Comparison of ENCODE assay signal across 31 cellular contexts in genomic region chr4:5019796-5020195, GRCh38. TPM values are rescaled to one million over a fixed set of nuclear protein-coding genes. Genes with fewer than 3 reads are reported as not detected.
DNase-seq lines count a peak whose midpoint lies in the region; TF ChIP-seq lines count a peak whose summit lies in the region.
"Had no signal": no experiment of that assay in that cellular context is flagged by ENCODE, and none has a peak within 500 bp of the region (broad histone marks: within the 10 kb centered on the region; RNA-seq: fewer than 3 reads in every experiment).

No MANE protein-coding gene starts in this region.

- no peaks in the 10 kb centered on the region for H3K9me2 ChIP-seq in SK-N-SH

- H3K36me3 Mint-ChIP-seq in CD14-positive monocyte (no peaks in the 10 kb centered on the region), osteocyte (ENCODE audit: unreplicated experiment) (peaks cover 4% of the 10 kb centered on the region)
- H3K36me3 Mint-ChIP-seq: activated naive CD4-positive, alpha-beta T cell treated with anti-CD3 and anti-CD28 coated beads, Interleukin-2, amount 50 U/mL, for 24 hours; immature natural killer cell; stimulated activated memory B cell treated with anti-CD40 and anti-IgM and Interleukin-4, amounts not matched to agents 10 μg/mL and 1 μg/mL and 100 μg/mL, for 72 hours had no signal

- H3K4me3 Mint-ChIP-seq in CD14-positive monocyte (peak overlapping the region; percentile 68 to 90), osteocyte (ENCODE audit: unreplicated experiment) (peak overlapping the region; percentile 74)
- H3K4me3 Mint-ChIP-seq: activated CD4-positive, alpha-beta T cell treated with anti-CD3 and anti-CD28 coated beads, Interleukin-2, amount 10 ng/mL, durations not matched to agents 24 days and 14 days; activated naive CD4-positive, alpha-beta T cell treated with anti-CD3 and anti-CD28 coated beads, Interleukin-2, amount 50 U/mL, for 24 hours; stimulated activated memory B cell treated with anti-CD40 and anti-IgM and Interleukin-4, amounts not matched to agents 10 μg/mL and 1 μg/mL and 100 μg/mL, for 72 hours; T-helper 2 cell treated with Interferon-gamma antibody and Interleukin-4, amounts not matched to agents 5 μg/mL and 100 μg/mL, for 36 hours had no signal

- WGBS in SK-N-SH (ENCODE audit: low lambda C conversion rate): 73% methylated on average over 6 of the region's 12 CpGs
- 90% methylated on average over 10 of the region's 12 CpGs for WGBS in mammary epithelial cell (ENCODE audit: low coverage, missing lambda C conversion rate)

- TF ChIP-seq EP300 in SK-N-SH (IDR thresholded peaks at IDR 0.05; ENCODE audit: borderline replicate concordance in 1 of 2, low read depth in 1 of 2, low read length in 1 of 2): no peak

- intact Hi-C loops in CD14-positive monocyte (cut with micrococcal nuclease): no loop called here
- intact Hi-C loops in mammary epithelial cell (cut with micrococcal nuclease): no loop called here

- peaks cover 0 to 6% of the 10 kb centered on the region in 2 experiments; a peak in 1 of 4 replicates for H3K4me1 ChIP-seq in SK-N-SH (ENCODE audit: control insufficient read depth in 1 of 2, insufficient read depth in 2 of 2, low read depth in 1 of 2, low read length in 1 of 2)
- H3K4me1 ChIP-seq in iPS-15b (ENCODE audit: control insufficient read depth, insufficient read depth, low read length): no peaks in the 10 kb centered on the region
- peaks cover 4% of the 10 kb centered on the region for H3K4me1 ChIP-seq in mammary epithelial cell (ENCODE audit: insufficient read depth, low read length)
- H3K4me1 ChIP-seq in BE2C: no peaks in the 10 kb centered on the region
- H3K4me1 ChIP-seq: A549 had no signal

- H3K79me2 ChIP-seq in SK-N-SH (ENCODE audit: insufficient read depth) (no peaks in the 10 kb centered on the region), mammary epithelial cell (ENCODE audit: insufficient read depth, low read length) (no peaks in the 10 kb centered on the region)

- H3K27me3 Mint-ChIP-seq in CD14-positive monocyte (ENCODE audit: low read depth in 3 of 3) (peaks cover 0 to 8% (median 7%) of the 10 kb centered on the region in 3 donors), osteocyte (ENCODE audit: unreplicated experiment) (no peaks in the 10 kb centered on the region)

- H3K9me3 ChIP-seq in SK-N-SH (no peaks in the 10 kb centered on the region), iPS-15b (ENCODE audit: control insufficient read depth, insufficient read depth, low read length) (no peaks in the 10 kb centered on the region), mammary epithelial cell (replicated peaks; ENCODE audit: insufficient read depth, low read length) (no peaks in the 10 kb centered on the region), BE2C (no peaks in the 10 kb centered on the region)
- H3K9me3 ChIP-seq: A549, gastroesophageal sphincter, neutrophil, sigmoid colon, upper lobe of left lung had no signal

- CTCF ChIA-PET in SK-N-SH (lab: Yijun Ruan, JAX) (no interaction called here), mammary epithelial cell (lab: Charles Lee; ENCODE audit: low non-redundant PET) (no interaction called here)

- H3K9me3 Mint-ChIP-seq in CD14-positive monocyte (peaks cover 0 to 3% (median 0%) of the 10 kb centered on the region in 7 donors), osteocyte (ENCODE audit: unreplicated experiment) (peaks cover 12% of the 10 kb centered on the region)
- H3K9me3 Mint-ChIP-seq: activated CD4-positive, alpha-beta T cell treated with anti-CD3 and anti-CD28 coated beads, Interleukin-2, amount 10 ng/mL, durations not matched to agents 24 days and 14 days; activated T-helper 2 cell treated with anti-CD3 and anti-CD28 coated beads, Interferon-gamma antibody, Interleukin-2, Interleukin-4, amounts not matched to agents 10 μg/mL and 5 μg/mL and 100 μg/mL, durations not matched to agents 14 hours and 24 hours and 36 hours; immature natural killer cell; T-helper 2 cell treated with Interferon-gamma antibody and Interleukin-4, amounts not matched to agents 5 μg/mL and 100 μg/mL, for 36 hours had no signal

- no peaks in the 10 kb centered on the region for H3K36me3 ChIP-seq in SK-N-SH (replicated peaks in 1 of 2; ENCODE audit: control insufficient read depth in 1 of 2, insufficient read depth in 2 of 2, low read length in 1 of 2)
- no peaks in the 10 kb centered on the region for H3K36me3 ChIP-seq in iPS-15b (ENCODE audit: control insufficient read depth, insufficient read depth, low read length)
- no peaks in the 10 kb centered on the region for H3K36me3 ChIP-seq in mammary epithelial cell (ENCODE audit: insufficient read depth, low read length)
- H3K36me3 ChIP-seq in BE2C: no peaks in the 10 kb centered on the region
- H3K36me3 ChIP-seq: brain microvascular endothelial cell, gastroesophageal sphincter, neutrophil, sigmoid colon, upper lobe of left lung had no signal

- H3K4me1 Mint-ChIP-seq in CD14-positive monocyte: peaks cover 20% of the 10 kb centered on the region
- H3K4me1 Mint-ChIP-seq in osteocyte (ENCODE audit: unreplicated experiment): peaks cover 32% of the 10 kb centered on the region
- H3K4me1 Mint-ChIP-seq: activated CD4-positive, alpha-beta T cell treated with anti-CD3 and anti-CD28 coated beads, Interleukin-2, amount 10 ng/mL, durations not matched to agents 24 days and 14 days; activated naive CD4-positive, alpha-beta T cell treated with anti-CD3 and anti-CD28 coated beads, Interleukin-2, amount 50 U/mL, for 24 hours; stimulated activated memory B cell treated with anti-CD40 and anti-IgM and Interleukin-4, amounts not matched to agents 10 μg/mL and 1 μg/mL and 100 μg/mL, for 72 hours had no signal

- POLR2A ChIA-PET in SK-N-SH (lab: Yijun Ruan, JAX): no interaction called here

- dilution Hi-C loops in mammary epithelial cell (cut with HindIII; ENCODE audit: low sequenced_read_pairs): no loop called here

- H3K9ac ChIP-seq in SK-N-SH (no peak overlapping the region), iPS-15b (ENCODE audit: low read depth, low read length) (no peak overlapping the region), mammary epithelial cell (ENCODE audit: insufficient read depth, low read length) (no peak overlapping the region)

- no peak overlapping the region for H2AFZ ChIP-seq in SK-N-SH (ENCODE audit: low read depth)
- H2AFZ ChIP-seq in mammary epithelial cell (ENCODE audit: low read depth, low read length): no peak overlapping the region

- H4K20me1 ChIP-seq in SK-N-SH (ENCODE audit: insufficient read depth): no peaks in the 10 kb centered on the region
- no peaks in the 10 kb centered on the region for H4K20me1 ChIP-seq in mammary epithelial cell (ENCODE audit: insufficient read depth, low read length)

- no TSS peak for BruUV-seq in mammary epithelial cell (replicated peaks; lab: Mats Ljungman, UMichigan)

- TF ChIP-seq CTCF in CD14-positive monocyte (IDR thresholded peaks at IDR 0.05) (no peak), SK-N-SH (IDR thresholded peaks at IDR 0.05) (no peak), osteocyte (IDR thresholded peaks at IDR 0.05) (no peak), mammary epithelial cell (conservative IDR thresholded peaks at IDR 0.05 in 1 of 2, IDR thresholded peaks at IDR 0.05 in 1 of 2; ENCODE audit: extremely low read depth in 1 of 2, insufficient read depth in 1 of 2, low read depth in 1 of 2, low read length in 2 of 2) (no peak), BE2C (IDR thresholded peaks at IDR 0.05; ENCODE audit: low read depth, low read length) (no peak)

- H3F3A ChIP-seq in SK-N-SH (replicated peaks; ENCODE audit: insufficient read depth): no peaks in the 10 kb centered on the region

- peak overlapping the region in 1 of 2 experiments; percentile 39; a peak in 1 of 4 replicates for H3K4me3 ChIP-seq in SK-N-SH (ENCODE audit: low read depth in 2 of 2, low read length in 1 of 2)
- H3K4me3 ChIP-seq in iPS-15b (ENCODE audit: low read depth, low read length): peak overlapping the region; percentile 19
- H3K4me3 ChIP-seq in mammary epithelial cell (replicated peaks in 1 of 3; ENCODE audit: insufficient read depth in 1 of 3, low read depth in 2 of 3, low read length in 3 of 3): no peak overlapping the region
- H3K4me3 ChIP-seq in BE2C (ENCODE audit: low read depth, low read length): no peak overlapping the region
- H3K4me3 ChIP-seq: A549, GM12878 had no signal

- H3K4me2 ChIP-seq in SK-N-SH (0 out of 2 replicates have a peak overlapping the region, but pooled peaks have one; percentile 59), mammary epithelial cell (ENCODE audit: insufficient read depth, low read depth, low read length) (no peak overlapping the region)
- H3K4me2 ChIP-seq: A549 had no signal

- H3K27ac Mint-ChIP-seq in CD14-positive monocyte (no peak overlapping the region), osteocyte (ENCODE audit: unreplicated experiment) (no peak overlapping the region)
- H3K27ac Mint-ChIP-seq: activated CD4-positive, alpha-beta T cell treated with anti-CD3 and anti-CD28 coated beads, Interleukin-2, amount 10 ng/mL, durations not matched to agents 24 days and 14 days; activated naive CD4-positive, alpha-beta T cell treated with anti-CD3 and anti-CD28 coated beads, Interleukin-2, amount 50 U/mL, for 24 hours; activated T-helper 2 cell treated with anti-CD3 and anti-CD28 coated beads, Interferon-gamma antibody, Interleukin-2, Interleukin-4, amounts not matched to agents 10 μg/mL and 5 μg/mL and 100 μg/mL, durations not matched to agents 14 hours and 24 hours and 36 hours; stimulated activated memory B cell treated with anti-CD40 and anti-IgM and Interleukin-4, amounts not matched to agents 10 μg/mL and 1 μg/mL and 100 μg/mL, for 72 hours; T-helper 2 cell treated with Interferon-gamma antibody and Interleukin-4, amounts not matched to agents 5 μg/mL and 100 μg/mL, for 36 hours had no signal

- H3K27me3 ChIP-seq in SK-N-SH (ENCODE audit: insufficient read depth) (peaks cover 36% of the 10 kb centered on the region; the same call in 1 of the 2 replicates), iPS-15b (ENCODE audit: control insufficient read depth, insufficient read depth, low read length) (peaks cover 4% of the 10 kb centered on the region), mammary epithelial cell (ENCODE audit: insufficient read depth, low read length) (peaks cover 5% of the 10 kb centered on the region), BE2C (no peaks in the 10 kb centered on the region)
- H3K27me3 ChIP-seq: brain microvascular endothelial cell, upper lobe of left lung had no signal

- in situ Hi-C loops in mammary epithelial cell (cut with MboI; ENCODE audit: low sequenced_read_pairs in 2 of 2): no loop called here

- no peak for DNase-seq in CD14-positive monocyte (ENCODE audit: low spot score)
- DNase-seq in SK-N-SH: peak; percentile 48
- DNase-seq in osteocyte (ENCODE audit: extremely low spot score, unreplicated experiment): no peak
- DNase-seq in mammary epithelial cell: no peak
- DNase-seq in dermis blood vessel endothelial cell: no peak
- DNase-seq in C1 segment of cervical spinal cord (lab: John Stamatoyannopoulos, UW): no peak
- DNase-seq in BE2C: no peak
- DNase-seq: activated CD4-positive, alpha-beta T cell treated with anti-CD3 and anti-CD28 coated beads, Interleukin-2, amount 10 ng/mL, durations not matched to agents 24 days and 14 days; activated CD8-positive, alpha-beta memory T cell treated with anti-CD3 and anti-CD28 coated beads for 24 hours; activated T-cell treated with anti-CD3 and anti-CD28 coated beads for 4 hours; amniotic stem cell; brain microvascular endothelial cell; DMS153; hippocampal formation; Kasumi-1; left colon; NCI-H1436; NCI-H2081; NCI-H2227 treated with DMSO at 0.1 percent for 48 hours; sigmoid colon had no signal

- no peak overlapping the region for H3K27ac ChIP-seq in SK-N-SH (ENCODE audit: low read depth in 2 of 2, low read length in 1 of 2)
- no peak overlapping the region for H3K27ac ChIP-seq in mammary epithelial cell (ENCODE audit: insufficient read depth, low read depth, low read length)
- H3K27ac ChIP-seq: A549, brain microvascular endothelial cell, neutrophil, sigmoid colon, upper lobe of left lung had no signal

- TF ChIP-seq RAD21 in SK-N-SH (IDR thresholded peaks at IDR 0.05; ENCODE audit: low read length): no peak

RNA-seq across cellular contexts. Expression of gene CYTL1, which starts 0.5 kb away (rescaled TPM):
- polyA plus RNA-seq in CD14-positive monocyte: under 1 TPM in 1 of 2 donors, not detected in 1; 0.56 TPM
- polyA plus RNA-seq in SK-N-SH (2012; rRNA removed): 3.0 and 3.8 TPM in 2 replicates
- 3.9 and 4.5 TPM in 2 replicates for polyA plus RNA-seq in SK-N-SH (2012; cell fraction: cytosol; rRNA removed)
- polyA plus RNA-seq in SK-N-SH (2012; cell fraction: nucleus; rRNA removed): 0.97 and 1.3 TPM in 2 replicates
- 82.4 and 86.8 TPM in 2 replicates for total RNA-seq in osteocyte
- not detected for total RNA-seq in mammary epithelial cell
- 0.14 TPM for polyA plus RNA-seq in mammary epithelial cell
- polyA minus RNA-seq in mammary epithelial cell: not detected
- total RNA-seq in dermis blood vessel endothelial cell: 28.9 and 57.5 TPM in 2 replicates
- 14.3 TPM for polyA plus RNA-seq in BE2C (2012; ENCODE audit: insufficient read depth, insufficient read length, low read depth)
- total RNA-seq: activated CD4-positive, alpha-beta T cell treated with anti-CD3 and anti-CD28 coated beads, Interleukin-2, amount 10 ng/mL, durations not matched to agents 24 days and 14 days; activated T-helper 2 cell treated with anti-CD3 and anti-CD28 coated beads, Interferon-gamma antibody, Interleukin-2, Interleukin-4, amounts not matched to agents 10 μg/mL and 5 μg/mL and 100 μg/mL, durations not matched to agents 14 hours and 24 hours and 36 hours; GM12878 had no signal
- polyA plus RNA-seq: A549, GM12878 had no signal

RNA-seq across cellular contexts. Expression of gene STK32B, which starts 31.5 kb away (rescaled TPM):
- polyA plus RNA-seq in CD14-positive monocyte (under 1 TPM; 0.61 to 0.75 TPM), SK-N-SH (2012; rRNA removed) (0.06 and 0.20 TPM in 2 replicates), mammary epithelial cell (2.0 TPM)
- polyA plus RNA-seq in SK-N-SH (2012; cell fraction: cytosol; rRNA removed): 0.09 TPM in 2 replicates
- 0.11 and 0.23 TPM in 2 replicates for polyA plus RNA-seq in SK-N-SH (2012; cell fraction: nucleus; rRNA removed)
- total RNA-seq in osteocyte (44.3 and 46.9 TPM in 2 replicates), mammary epithelial cell (1 to 10 TPM in 1 of 2 donors, under 1 TPM in 1; 0.17 to 2.1 TPM), dermis blood vessel endothelial cell (24.2 and 24.6 TPM in 2 replicates)
- polyA minus RNA-seq in mammary epithelial cell: 2.7 TPM
- polyA plus RNA-seq in BE2C (2012; ENCODE audit: insufficient read depth, insufficient read length, low read depth): 1.2 TPM
- total RNA-seq: activated CD4-positive, alpha-beta T cell treated with anti-CD3 and anti-CD28 coated beads, Interleukin-2, amount 10 ng/mL, durations not matched to agents 24 days and 14 days; activated T-helper 2 cell treated with anti-CD3 and anti-CD28 coated beads, Interferon-gamma antibody, Interleukin-2, Interleukin-4, amounts not matched to agents 10 μg/mL and 5 μg/mL and 100 μg/mL, durations not matched to agents 14 hours and 24 hours and 36 hours had no signal
- polyA plus RNA-seq: immature natural killer cell had no signal

Comparison
In these comparisons a context has a peak if more than half of its experiments do, and no peak if none do; other contexts are left out.
1. RNA of gene CYTL1, which starts 0.5 kb away (total RNA-seq): 82.4 to 86.8 TPM in osteocyte and 28.9 to 57.5 TPM in dermis blood vessel endothelial cell; not detected in mammary epithelial cell; every median in the first group is over 10 times any median in the second.